ENCODE assay signal across 9 cellular contexts in genomic region chr9:95131023-95131943, GRCh38.
DNase-seq lines count a peak whose midpoint lies in the region; ATAC-seq and TF ChIP-seq lines count a peak whose summit lies in the region.
"Had no signal": no experiment of that assay in that cellular context is flagged by ENCODE, and none has a peak within 500 bp of the region (broad histone marks: within the 10 kb centered on the region; RNA-seq: fewer than 3 reads in every experiment).

No MANE protein-coding gene starts in this region.

- H3K27me3 ChIP-seq in DND-41 (ENCODE audit: insufficient read depth, low read length, poor library complexity) (no peaks in the 10 kb centered on the region), psoas muscle (ENCODE audit: insufficient read depth in 3 of 3, low read length in 2 of 3) (no peaks in the 10 kb centered on the region)

- H4K20me1 ChIP-seq in DND-41 (ENCODE audit: insufficient read depth, low read length), result no peaks in the 10 kb centered on the region

- H2AFZ ChIP-seq in DND-41 (ENCODE audit: low read depth, low read length), result no peak overlapping the region

- POLR2A ChIA-PET in activated naive CD8-positive, alpha-beta T cell treated with anti-CD3 and anti-CD28 coated beads, Interleukin-2, amount 10 ng/mL, durations not matched to agents 7 days and 5 days (lab: Charles Lee), result no interaction called here

- H3K36me3 Mint-ChIP-seq in activated naive CD8-positive, alpha-beta T cell treated with anti-CD3 and anti-CD28 coated beads, Interleukin-2, amount 10 ng/mL, durations not matched to agents 7 days and 5 days, result peaks cover 1% of the 10 kb centered on the region
- H3K36me3 Mint-ChIP-seq: activated naive CD4-positive, alpha-beta T cell treated with anti-CD3 and anti-CD28 coated beads, Interleukin-2, amount 50 U/mL, for 72 hours had no signal

- WGBS in psoas muscle, 3 donors, result 23 to 34% (median 27%) methylated on average over 7 of the region's 7 CpGs

- DNase-seq in DND-41 (peak; percentile 57), SK-N-DZ (ENCODE audit: low spot score) (peak; percentile 77), left cardiac atrium (peak; percentile 59), psoas muscle (peak; percentile 51 to 66), GOT3 (lab: John Stamatoyannopoulos, UW) (no peak), cortex of kidney (lab: John Stamatoyannopoulos, UW) (no peak)
- DNase-seq in activated naive CD8-positive, alpha-beta T cell treated with anti-CD3 and anti-CD28 coated beads, Interleukin-2, amount 10 ng/mL, durations not matched to agents 7 days and 5 days, result peak; percentile 51

- intact Hi-C loops in left cardiac atrium (cut with DNase I), result loop anchor here (1.0 to 2.0 kb wide), 2 partner anchors 450 to 452 kb away; no protein-coding TSS in a partner anchor
- intact Hi-C loops in psoas muscle (cut with DNase I), result loop anchor here in 1 of 2 donors (1.0 to 2.0 kb wide), 2 partner anchors 348 to 450 kb away; no protein-coding TSS in a partner anchor

- H3K27ac ChIP-seq in DND-41 (ENCODE audit: low read length), result no peak overlapping the region
- no peak overlapping the region for H3K27ac ChIP-seq in psoas muscle

- H3K4me3 Mint-ChIP-seq in activated naive CD8-positive, alpha-beta T cell treated with anti-CD3 and anti-CD28 coated beads, Interleukin-2, amount 10 ng/mL, durations not matched to agents 7 days and 5 days, result no peak overlapping the region

- peaks cover 1% of the 10 kb centered on the region for H3K4me1 Mint-ChIP-seq in activated naive CD8-positive, alpha-beta T cell treated with anti-CD3 and anti-CD28 coated beads, Interleukin-2, amount 10 ng/mL, durations not matched to agents 7 days and 5 days

- no peaks in the 10 kb centered on the region for H3K27me3 Mint-ChIP-seq in activated naive CD8-positive, alpha-beta T cell treated with anti-CD3 and anti-CD28 coated beads, Interleukin-2, amount 10 ng/mL, durations not matched to agents 7 days and 5 days

- H3K4me2 ChIP-seq in DND-41 (ENCODE audit: insufficient read depth, low read length), result no peak overlapping the region

- TF ChIP-seq CTCF in DND-41 (IDR thresholded peaks at IDR 0.05; ENCODE audit: borderline replicate concordance, extremely low read depth, low read length, poor library complexity, severe bottlenecking) (peak; percentile 82), LNCAP (IDR thresholded peaks at IDR 0.05) (peak; percentile 89), psoas muscle (IDR thresholded peaks at IDR 0.05) (peak; percentile 81)

- no peak overlapping the region for H3K27ac Mint-ChIP-seq in activated naive CD8-positive, alpha-beta T cell treated with anti-CD3 and anti-CD28 coated beads, Interleukin-2, amount 10 ng/mL, durations not matched to agents 7 days and 5 days

- H3K36me3 ChIP-seq in DND-41 (ENCODE audit: insufficient read depth, low read length) (no peaks in the 10 kb centered on the region), psoas muscle (ENCODE audit: insufficient read depth in 1 of 2, low read depth in 1 of 2) (no peaks in the 10 kb centered on the region)

- no peaks in the 10 kb centered on the region for H3K79me2 ChIP-seq in DND-41 (ENCODE audit: insufficient read depth, low read length)

- no peaks in the 10 kb centered on the region for H3K9me3 Mint-ChIP-seq in activated naive CD8-positive, alpha-beta T cell treated with anti-CD3 and anti-CD28 coated beads, Interleukin-2, amount 10 ng/mL, durations not matched to agents 7 days and 5 days
- H3K9me3 Mint-ChIP-seq: activated naive CD4-positive, alpha-beta T cell treated with anti-CD3 and anti-CD28 coated beads, Interleukin-2, amount 50 U/mL, for 72 hours had no signal

- H3K4me1 ChIP-seq in DND-41 (ENCODE audit: insufficient read depth, low read length), result no peaks in the 10 kb centered on the region
- H3K4me1 ChIP-seq in psoas muscle, result peaks cover 5% of the 10 kb centered on the region

- no peak overlapping the region for H3K9ac ChIP-seq in DND-41 (ENCODE audit: low read depth, low read length)

- H3K9me3 ChIP-seq in DND-41 (ENCODE audit: insufficient read depth, low read length, severe bottlenecking) (no peaks in the 10 kb centered on the region), psoas muscle (no peaks in the 10 kb centered on the region)

- H3K4me3 ChIP-seq in DND-41 (ENCODE audit: low read depth in 1 of 2, low read length in 2 of 2) (no peak overlapping the region), psoas muscle (no peak overlapping the region)

- peak; percentile 77 for ATAC-seq in DND-41 (ENCODE audit: insufficient read depth, low read depth)
- no peak for ATAC-seq in activated naive CD8-positive, alpha-beta T cell treated with anti-CD3 and anti-CD28 coated beads, Interleukin-2, amount 10 ng/mL, durations not matched to agents 7 days and 5 days (ENCODE audit: low read depth)
- ATAC-seq in left cardiac atrium, result peak; percentile 35 to 48
- ATAC-seq in psoas muscle, result peak; percentile 49 to 72 (median 62)
- ATAC-seq: activated naive CD4-positive, alpha-beta T cell treated with anti-CD3 and anti-CD28 coated beads, Interleukin-2, amount 50 U/mL, for 72 hours had no signal

Comparison
In these comparisons a context has a peak if more than half of its experiments do, and no peak if none do; other contexts are left out.
1. DNase-seq: peak in DND-41 (single experiment), SK-N-DZ (single experiment), activated naive CD8-positive, alpha-beta T cell treated with anti-CD3 and anti-CD28 coated beads, Interleukin-2, amount 10 ng/mL, durations not matched to agents 7 days and 5 days (single experiment), left cardiac atrium (single experiment) and psoas muscle (2 of 2); none in GOT3 (single experiment) and cortex of kidney (single experiment).
2. Peak in every context shown above with its lines, with median percentiles within 50 percentile points of each other: CTCF ChIP-seq.